In the genomic region with DNA sequence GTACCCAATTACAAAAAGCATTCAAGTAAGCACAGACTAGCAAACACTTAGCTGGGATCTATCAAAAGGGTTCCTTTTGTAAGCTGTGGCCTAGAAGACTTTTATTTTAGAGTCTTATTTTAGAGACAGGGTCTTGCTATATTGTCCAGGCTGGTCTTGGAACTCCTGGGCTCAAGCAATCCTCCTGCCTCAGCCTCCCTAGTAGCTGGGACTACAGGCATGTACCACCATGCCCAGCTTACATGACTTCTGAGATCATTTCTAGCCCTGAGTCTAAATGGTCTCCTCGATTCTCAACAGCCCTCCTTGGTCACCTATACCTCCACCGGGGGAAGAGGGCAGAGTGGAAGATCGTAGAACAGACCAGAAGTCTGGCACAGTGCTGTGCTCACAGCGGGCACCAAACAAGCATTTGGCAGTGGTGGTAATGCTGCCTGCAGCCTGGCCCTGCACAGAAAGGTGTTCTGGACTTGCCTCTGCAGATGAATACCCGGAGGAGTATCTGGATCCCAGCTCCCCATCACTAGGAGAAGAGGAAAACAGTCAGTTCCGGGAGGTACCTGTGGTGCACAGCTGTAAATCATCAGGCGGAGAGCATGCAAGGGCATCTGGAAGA, we compare ENCODE assay signal across 14 cellular contexts. TPM values are rescaled to one million over a fixed set of nuclear protein-coding genes. Genes with fewer than 3 reads are reported as not detected.
DNase-seq lines count a peak whose midpoint lies in the region; ATAC-seq and TF ChIP-seq lines count a peak whose summit lies in the region.
"Had no signal": no experiment of that assay in that cellular context is flagged by ENCODE, and none has a peak within 500 bp of the region (broad histone marks: within the 10 kb centered on the region; RNA-seq: fewer than 3 reads in every experiment).

No MANE protein-coding gene starts in this region.

- H4K20me1 ChIP-seq in Loucy (ENCODE audit: insufficient read depth, low read length, poor library complexity, severe bottlenecking) = no peaks in the 10 kb centered on the region

- H3K9ac ChIP-seq in Loucy (ENCODE audit: low read depth, low read length, poor library complexity, severe bottlenecking) (peak overlapping the region; percentile 19), skeletal muscle satellite cell (ENCODE audit: low read depth, low read length) (no peak overlapping the region)

- H3K4me3 ChIP-seq in cardiac muscle cell (no peak overlapping the region), Loucy (ENCODE audit: low read length, poor library complexity, severe bottlenecking) (peak overlapping the region; percentile 99), skeletal muscle satellite cell (ENCODE audit: low read length) (peak overlapping the region; percentile 82)
- no peak overlapping the region for H3K4me3 ChIP-seq in effector memory CD4-positive, alpha-beta T cell (ENCODE audit: insufficient read depth, low read depth, low read length, poor library complexity, severe bottlenecking)
- H3K4me3 ChIP-seq: SJSA1 had no signal

- no peaks in the 10 kb centered on the region for H3K9me2 ChIP-seq in Loucy (replicated peaks; ENCODE audit: low read depth, low read length)

- H3K9me3 ChIP-seq in cardiac muscle cell (ENCODE audit: low read depth) = no peaks in the 10 kb centered on the region
- H3K9me3 ChIP-seq in Loucy (ENCODE audit: insufficient read depth, low read depth, low read length) = no peaks in the 10 kb centered on the region
- H3K9me3 ChIP-seq in effector memory CD4-positive, alpha-beta T cell (ENCODE audit: control insufficient read depth, low read length) = no peaks in the 10 kb centered on the region
- no peaks in the 10 kb centered on the region for H3K9me3 ChIP-seq in skeletal muscle satellite cell (replicated peaks; ENCODE audit: low read length)
- H3K9me3 ChIP-seq: SJSA1, upper lobe of left lung had no signal

- H3K27ac Mint-ChIP-seq in CD14-positive monocyte = peak overlapping the region in 2 of 7 donors; percentile 31 to 32

- peaks cover 41% of the 10 kb centered on the region in 2 donors for H3K36me3 Mint-ChIP-seq in CD14-positive monocyte

- peaks cover 0 to 1% (median 0%) of the 10 kb centered on the region in 3 donors for H3K27me3 Mint-ChIP-seq in CD14-positive monocyte (ENCODE audit: low read depth in 3 of 3)

- intact Hi-C loops in Right ventricle myocardium inferior (cut with DNase I) (no loop called here), CD14-positive monocyte (cut with micrococcal nuclease) (loop anchor here (5.0 to 10.0 kb wide), 2 partner anchors 37 to 59 kb away; partner anchors contain the start of gene ULK3 (in 2 of the 2))

- H3K79me2 ChIP-seq in Loucy (ENCODE audit: insufficient read depth, low read length) = peaks cover 24% of the 10 kb centered on the region

- ATAC-seq in Right ventricle myocardium inferior (no peak), GM21529 (IDR thresholded peaks at IDR 0.05; ENCODE audit: unreplicated experiment) (no peak)

- peak overlapping the region; percentile 86 for H3K4me2 ChIP-seq in Loucy (ENCODE audit: low read depth, low read length, poor library complexity, severe bottlenecking)
- H3K4me2 ChIP-seq in skeletal muscle satellite cell (ENCODE audit: low read length) = peak overlapping the region; percentile 81

- peaks cover 39% of the 10 kb centered on the region for H3K4me1 Mint-ChIP-seq in CD14-positive monocyte

- peaks cover 0 to 2% (median 0%) of the 10 kb centered on the region in 7 donors for H3K9me3 Mint-ChIP-seq in CD14-positive monocyte

- TF ChIP-seq CTCF in cardiac muscle cell (IDR thresholded peaks at IDR 0.05; ENCODE audit: low read depth, low read length) (no peak), Loucy (conservative IDR thresholded peaks at IDR 0.05; ENCODE audit: low read length) (no peak), CD14-positive monocyte (IDR thresholded peaks at IDR 0.05) (no peak)

- H3K4me1 ChIP-seq in cardiac muscle cell (ENCODE audit: low read depth) (peaks cover 16% of the 10 kb centered on the region), Loucy (ENCODE audit: insufficient read depth, low read length, poor library complexity, severe bottlenecking) (peaks cover 18% of the 10 kb centered on the region), skeletal muscle satellite cell (ENCODE audit: control insufficient read depth, insufficient read depth, low read length) (peaks cover 30% of the 10 kb centered on the region)
- peaks cover 26% of the 10 kb centered on the region for H3K4me1 ChIP-seq in effector memory CD4-positive, alpha-beta T cell (ENCODE audit: control insufficient read depth, insufficient read depth, low read length, poor library complexity, severe bottlenecking)

- no peak overlapping the region for H3K4me3 Mint-ChIP-seq in CD14-positive monocyte

- H3K27me3 ChIP-seq in cardiac muscle cell (no peaks in the 10 kb centered on the region), Loucy (ENCODE audit: insufficient read depth, low read length, poor library complexity, severe bottlenecking) (no peaks in the 10 kb centered on the region), skeletal muscle satellite cell (ENCODE audit: control insufficient read depth, insufficient read depth, low read length) (no peaks in the 10 kb centered on the region)
- H3K27me3 ChIP-seq in effector memory CD4-positive, alpha-beta T cell (replicated peaks; ENCODE audit: control insufficient read depth, insufficient read depth, low read length, poor library complexity, severe bottlenecking) = no peaks in the 10 kb centered on the region
- H3K27me3 ChIP-seq: SJSA1, upper lobe of left lung had no signal

- no peak overlapping the region for H2AFZ ChIP-seq in Loucy (ENCODE audit: low read length)

- H3K36me3 ChIP-seq in cardiac muscle cell = peaks cover 38% of the 10 kb centered on the region
- peaks cover 4% of the 10 kb centered on the region; the same call in 1 of the 2 replicates for H3K36me3 ChIP-seq in Loucy (ENCODE audit: insufficient read depth, low read length)
- H3K36me3 ChIP-seq in effector memory CD4-positive, alpha-beta T cell (ENCODE audit: control insufficient read depth, insufficient read depth, low read length) = no peaks in the 10 kb centered on the region
- peaks cover 49% of the 10 kb centered on the region for H3K36me3 ChIP-seq in skeletal muscle satellite cell (ENCODE audit: insufficient read depth, low read length)

- peak overlapping the region; percentile 94 for H3K27ac ChIP-seq in cardiac muscle cell
- peak overlapping the region; percentile 12 for H3K27ac ChIP-seq in effector memory CD4-positive, alpha-beta T cell (ENCODE audit: insufficient read depth, low read length, poor library complexity, severe bottlenecking)
- H3K27ac ChIP-seq: SJSA1 had no signal

- no peaks in the 10 kb centered on the region for H3F3A ChIP-seq in Loucy (ENCODE audit: low read depth)

- DNase-seq in cardiac muscle cell (ENCODE audit: low read depth in 1 of 2, low spot score in 1 of 2) = no peak
- DNase-seq in Right ventricle myocardium inferior (ENCODE audit: missing footprints) = no peak
- DNase-seq in effector memory CD4-positive, alpha-beta T cell = no peak
- DNase-seq in cerebellum (ENCODE audit: low spot score) = no peak
- DNase-seq in CD14-positive monocyte (ENCODE audit: low spot score) = no peak
- DNase-seq: foreskin melanocyte, NCI-H1092 treated with DMSO at 0.1 percent for 48 hours, retina, upper lobe of left lung, WERI-Rb-1 had no signal

RNA-seq across cellular contexts. Expression of gene FAM219B, which starts 2.4 kb away (rescaled TPM):
- total RNA-seq in cardiac muscle cell (109 and 168 TPM in 2 replicates), Right ventricle myocardium inferior (110 TPM), cerebellum (53.6 TPM)
- polyA plus RNA-seq in cardiac muscle cell (107 and 157 TPM in 2 replicates), CD14-positive monocyte (10 to 100 TPM; 11.7 to 17.1 TPM)
- total RNA-seq in skeletal muscle satellite cell (2012; rRNA removed) = 26.0 and 29.7 TPM in 2 replicates

RNA-seq across cellular contexts. Expression of gene MPI, which starts 14.5 kb away (rescaled TPM):
- total RNA-seq in cardiac muscle cell (170 and 285 TPM in 2 replicates), Right ventricle myocardium inferior (60.8 TPM), cerebellum (36.1 TPM)
- polyA plus RNA-seq in cardiac muscle cell (106 and 173 TPM in 2 replicates), CD14-positive monocyte (10 to 100 TPM; 19.2 to 19.7 TPM)
- 73.3 and 100 TPM in 2 replicates for total RNA-seq in skeletal muscle satellite cell (2012; rRNA removed)

RNA-seq across cellular contexts. Expression of gene SCAMP2, which starts 31.1 kb away (rescaled TPM):
- total RNA-seq in cardiac muscle cell = 52.3 and 55.1 TPM in 2 replicates
- 89.0 and 115 TPM in 2 replicates for polyA plus RNA-seq in cardiac muscle cell
- total RNA-seq in Right ventricle myocardium inferior = 42.6 TPM
- 17.2 and 26.6 TPM in 2 replicates for total RNA-seq in skeletal muscle satellite cell (2012; rRNA removed)
- 12.6 TPM for total RNA-seq in cerebellum
- polyA plus RNA-seq in CD14-positive monocyte = 100 to 1,000 TPM; 124 to 158 TPM

RNA-seq across cellular contexts. Expression of gene COX5A, which starts 33.6 kb away (rescaled TPM):
- total RNA-seq in cardiac muscle cell (285 and 435 TPM in 2 replicates), Right ventricle myocardium inferior (1,490 TPM), cerebellum (37.8 TPM)
- polyA plus RNA-seq in cardiac muscle cell (1,301 and 1,489 TPM in 2 replicates), CD14-positive monocyte (100 to 1,000 TPM; 434 to 498 TPM)
- 68.4 and 80.2 TPM in 2 replicates for total RNA-seq in skeletal muscle satellite cell (2012; rRNA removed)

RNA-seq across cellular contexts. Expression of gene RPP25, which starts 52.3 kb away (rescaled TPM):
- total RNA-seq in cardiac muscle cell (21.1 and 23.0 TPM in 2 replicates), Right ventricle myocardium inferior (2.7 TPM), cerebellum (1.7 TPM)
- polyA plus RNA-seq in cardiac muscle cell (18.3 and 20.8 TPM in 2 replicates), CD14-positive monocyte (1 to 10 TPM; 6.5 to 6.7 TPM)
- 13.4 and 13.8 TPM in 2 replicates for total RNA-seq in skeletal muscle satellite cell (2012; rRNA removed)

Comparison
In these comparisons a context has a peak if more than half of its experiments do, and no peak if none do; other contexts are left out.
1. H3K4me3 ChIP-seq: peak in Loucy (single experiment) and skeletal muscle satellite cell (single experiment); none in cardiac muscle cell (single experiment) and effector memory CD4-positive, alpha-beta T cell (single experiment).